13 cellular contexts compared by ENCODE assay signal in the genomic region with DNA sequence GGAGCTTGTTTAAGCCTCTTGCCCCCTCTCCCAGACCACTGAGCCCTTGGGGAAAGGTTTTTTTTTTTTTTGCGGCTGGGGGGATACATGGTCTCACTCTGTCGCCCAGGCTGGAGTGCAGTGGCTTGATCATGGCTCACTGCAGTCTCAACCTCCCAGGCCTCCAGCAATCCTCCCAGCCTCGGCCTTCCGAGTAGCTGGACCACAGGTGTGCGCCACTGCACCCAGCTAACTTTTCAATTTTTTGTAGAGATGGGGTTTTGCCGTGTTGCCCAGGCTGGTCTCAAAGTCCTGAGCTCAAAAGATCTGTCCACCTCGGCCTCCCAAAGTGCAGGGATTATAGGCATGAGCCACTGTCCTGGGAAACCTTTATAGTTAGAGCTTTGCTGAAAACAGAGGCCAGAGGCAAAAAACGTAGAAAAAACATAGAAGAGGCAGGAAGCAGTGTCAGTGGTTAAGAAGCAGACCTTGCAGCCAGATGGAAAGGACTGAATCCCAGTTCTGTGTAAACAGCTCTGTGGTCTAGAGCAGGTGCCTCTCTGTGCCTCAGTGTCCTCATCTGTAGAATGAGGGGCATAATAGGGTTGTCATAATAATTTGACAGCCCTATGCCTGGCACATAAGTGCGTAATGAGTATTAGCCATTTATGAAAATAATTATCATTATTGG. TPM values are rescaled to one million over a fixed set of nuclear protein-coding genes. Genes with fewer than 3 reads are reported as not detected.
DNase-seq lines count a peak whose midpoint lies in the region; ATAC-seq, FAIRE-seq and TF ChIP-seq lines count a peak whose summit lies in the region.
"Had no signal": no experiment of that assay in that cellular context is flagged by ENCODE, and none has a peak within 500 bp of the region (broad histone marks: within the 10 kb centered on the region; RNA-seq: fewer than 3 reads in every experiment).

No MANE protein-coding gene starts in this region.

- H3K27ac Mint-ChIP-seq in CD4-positive, alpha-beta memory T cell = peak overlapping the region; percentile 90 to 97 (median 93)
- peak overlapping the region; percentile 88 to 91 for H3K27ac Mint-ChIP-seq in activated naive CD4-positive, alpha-beta T cell treated with anti-CD3 and anti-CD28 coated beads, Interleukin-2, amount 50 U/mL, for 72 hours
- H3K27ac Mint-ChIP-seq in natural killer cell = peak overlapping the region; percentile 54 to 60

- H3K4me3 Mint-ChIP-seq in CD4-positive, alpha-beta memory T cell = peak overlapping the region; percentile 24 to 91 (median 72)
- H3K4me3 Mint-ChIP-seq in natural killer cell = peak overlapping the region; percentile 40
- H3K4me3 Mint-ChIP-seq: neural progenitor cell had no signal

- H3K4me3 ChIP-seq in CD4-positive, alpha-beta memory T cell (ENCODE audit: low read length in 2 of 2) = peak overlapping the region in 1 of 2 donors; percentile 18
- H3K4me3 ChIP-seq in Jurkat, Clone E6-1 (ENCODE audit: low read length) = no peak overlapping the region
- H3K4me3 ChIP-seq: HAP-1, neural progenitor cell had no signal

- no peaks in the 10 kb centered on the region for H3K9me3 ChIP-seq in CD4-positive, alpha-beta memory T cell (ENCODE audit: control insufficient read depth in 1 of 2, low read length in 2 of 2)
- H3K9me3 ChIP-seq: Caco-2, HAP-1, SK-N-SH had no signal

- peaks cover 96% of the 10 kb centered on the region for H3K4me1 ChIP-seq in CD4-positive, alpha-beta memory T cell (ENCODE audit: insufficient read depth, low read length)
- H3K4me1 ChIP-seq: HAP-1 had no signal

- no peaks in the 10 kb centered on the region for H3K27me3 ChIP-seq in CD4-positive, alpha-beta memory T cell (ENCODE audit: insufficient read depth, low read length)
- H3K27me3 ChIP-seq: neural progenitor cell had no signal

- H3K27ac ChIP-seq in CD4-positive, alpha-beta memory T cell (ENCODE audit: low read depth, low read length) = peak overlapping the region; percentile 50
- H3K27ac ChIP-seq: neural progenitor cell had no signal

- no peak for DNase-seq in CD4-positive, alpha-beta memory T cell
- DNase-seq in Jurkat, Clone E6-1 (ENCODE audit: low read depth, low spot score) = peak; percentile 14
- no peak for DNase-seq in activated naive CD4-positive, alpha-beta T cell treated with anti-CD3 and anti-CD28 coated beads, Interleukin-2, amount 50 U/mL, for 72 hours (ENCODE audit: low spot score in 2 of 2)
- no peak for DNase-seq in natural killer cell
- DNase-seq in germinal center (ENCODE audit: low spot score) = no peak
- DNase-seq in medulla oblongata (ENCODE audit: extremely low spot score) = no peak
- no peak for DNase-seq in frontal cortex (ENCODE audit: low spot score in 2 of 2)
- DNase-seq: Caco-2, hippocampal formation, SK-N-SH, substantia nigra had no signal

- no peaks in the 10 kb centered on the region for H3K27me3 Mint-ChIP-seq in CD4-positive, alpha-beta memory T cell
- H3K27me3 Mint-ChIP-seq in natural killer cell (ENCODE audit: low read depth in 2 of 2) = no peaks in the 10 kb centered on the region

- no peaks in the 10 kb centered on the region for H3K36me3 Mint-ChIP-seq in CD4-positive, alpha-beta memory T cell
- H3K36me3 Mint-ChIP-seq in activated naive CD4-positive, alpha-beta T cell treated with anti-CD3 and anti-CD28 coated beads, Interleukin-2, amount 50 U/mL, for 72 hours = peaks cover 5 to 9% of the 10 kb centered on the region in 2 donors
- H3K36me3 Mint-ChIP-seq in natural killer cell = no peaks in the 10 kb centered on the region

- POLR2A ChIA-PET in CD4-positive, alpha-beta memory T cell (lab: Charles Lee; ENCODE audit: partially characterized antibody) = interaction anchor here (1.2 to 20.1 kb wide), 8 partner anchors 8 to 50 kb away, joined by 3 to 415 read pairs (median 32); a partner anchor contains a TSS

- intact Hi-C loops in CD4-positive, alpha-beta memory T cell (cut with micrococcal nuclease) = loop anchor here (1.0 to 5.0 kb wide), 2 partner anchors 10 to 32 kb away; a partner anchor contains a TSS
- intact Hi-C loops in natural killer cell (cut with micrococcal nuclease) = no loop called here

- CTCF ChIA-PET in CD4-positive, alpha-beta memory T cell (lab: Charles Lee; ENCODE audit: partially characterized antibody) = interaction anchor here (1.0 to 3.8 kb wide), 14 partner anchors 10 to 137 kb away, joined by 3 to 37 read pairs (median 6); no protein-coding TSS in a partner anchor

- H3K9me3 Mint-ChIP-seq in CD4-positive, alpha-beta memory T cell = no peaks in the 10 kb centered on the region
- H3K9me3 Mint-ChIP-seq in activated naive CD4-positive, alpha-beta T cell treated with anti-CD3 and anti-CD28 coated beads, Interleukin-2, amount 50 U/mL, for 72 hours = no peaks in the 10 kb centered on the region
- no peaks in the 10 kb centered on the region for H3K9me3 Mint-ChIP-seq in natural killer cell
- H3K9me3 Mint-ChIP-seq: neural progenitor cell had no signal

- FAIRE-seq in frontal cortex (lab: Jason Lieb, UNC) = no peak

- TF ChIP-seq CTCF in natural killer cell (IDR thresholded peaks at IDR 0.05) = no peak

- H3K4me1 Mint-ChIP-seq in CD4-positive, alpha-beta memory T cell = peaks cover 69 to 98% (median 84%) of the 10 kb centered on the region in 4 donors
- H3K4me1 Mint-ChIP-seq in natural killer cell = peaks cover 51 to 80% of the 10 kb centered on the region in 2 donors

- no peak for ATAC-seq in activated naive CD4-positive, alpha-beta T cell treated with anti-CD3 and anti-CD28 coated beads, Interleukin-2, amount 50 U/mL, for 72 hours
- ATAC-seq in natural killer cell = no peak

- no peaks in the 10 kb centered on the region for H3K36me3 ChIP-seq in CD4-positive, alpha-beta memory T cell (ENCODE audit: insufficient read depth, low read length)
- H3K36me3 ChIP-seq: HAP-1, neural progenitor cell had no signal

RNA-seq across cellular contexts. Expression of a gene that starts 33.1 kb away (rescaled TPM):
- 10 to 100 TPM; 44.2 to 48.0 TPM for total RNA-seq in CD4-positive, alpha-beta memory T cell
- 100 to 1,000 TPM in 1 of 2 donors, 10 to 100 TPM in 1; 83.4 to 137 TPM for polyA plus RNA-seq in CD4-positive, alpha-beta memory T cell
- polyA plus RNA-seq in Jurkat, Clone E6-1 (2012; ENCODE audit: insufficient read depth, insufficient read length) = not detected
- 10 to 100 TPM; 34.2 to 59.9 TPM for total RNA-seq in activated naive CD4-positive, alpha-beta T cell treated with anti-CD3 and anti-CD28 coated beads, Interleukin-2, amount 50 U/mL, for 72 hours
- total RNA-seq in natural killer cell = 10 to 100 TPM in 2 of 3 donors, 1 to 10 TPM in 1; 4.1 to 16.7 (median 12.8) TPM
- total RNA-seq in frontal cortex = 0.41 TPM
